ENCODE assay signal across 10 cellular contexts in the genomic region with DNA sequence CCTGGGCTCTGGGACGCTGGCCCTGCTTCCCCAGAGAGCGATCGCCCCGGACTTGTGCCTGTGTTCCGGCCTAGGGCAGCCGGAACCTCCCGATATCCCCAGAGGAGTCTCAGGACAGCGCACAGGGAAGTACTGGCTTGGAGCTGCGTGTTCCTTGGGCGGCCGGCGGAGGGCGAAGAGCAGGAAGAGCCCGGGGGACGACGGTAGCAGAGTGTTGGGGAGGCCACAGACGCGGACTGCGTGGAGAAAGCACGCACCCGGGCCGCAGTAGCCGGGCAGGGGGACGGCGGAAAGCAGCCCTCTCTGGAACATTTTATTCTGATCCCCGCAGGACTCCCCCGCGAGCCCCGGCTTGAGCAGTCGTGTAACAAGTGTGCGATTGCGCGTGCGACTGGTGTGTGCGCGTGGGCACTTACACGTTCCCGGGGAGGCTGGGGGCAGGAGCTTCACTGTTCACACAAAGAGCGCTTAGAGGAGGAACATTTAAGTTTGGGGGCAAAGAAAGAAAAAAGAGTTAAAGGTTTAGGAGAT. TPM values are rescaled to one million over a fixed set of nuclear protein-coding genes. Genes with fewer than 3 reads are reported as not detected.
DNase-seq lines count a peak whose midpoint lies in the region; ATAC-seq and TF ChIP-seq lines count a peak whose summit lies in the region.
"Had no signal": no experiment of that assay in that cellular context is flagged by ENCODE, and none has a peak within 500 bp of the region (broad histone marks: within the 10 kb centered on the region; RNA-seq: fewer than 3 reads in every experiment).

No MANE protein-coding gene starts in this region.

- H3K4me3 ChIP-seq in effector memory CD4-positive, alpha-beta T cell (ENCODE audit: insufficient read depth, low read depth, low read length, poor library complexity, severe bottlenecking): peak overlapping the region; percentile 39
- H3K4me3 ChIP-seq in mucosa of descending colon (no peak overlapping the region), uterus (peak overlapping the region in 1 of 2 donors; percentile 15)

- no peak for TF ChIP-seq POLR2A in uterus (IDR thresholded peaks at IDR 0.05)

- H3K27me3 ChIP-seq in effector memory CD4-positive, alpha-beta T cell (replicated peaks; ENCODE audit: control insufficient read depth, insufficient read depth, low read length, poor library complexity, severe bottlenecking): peaks cover 68% of the 10 kb centered on the region
- peaks cover 8 to 24% of the 10 kb centered on the region in 2 donors for H3K27me3 ChIP-seq in uterus

- peaks cover 36% of the 10 kb centered on the region for H3K4me1 ChIP-seq in effector memory CD4-positive, alpha-beta T cell (ENCODE audit: control insufficient read depth, insufficient read depth, low read length, poor library complexity, severe bottlenecking)
- H3K4me1 ChIP-seq in mucosa of descending colon (ENCODE audit: low read depth) (peaks cover 29% of the 10 kb centered on the region), uterus (peaks cover 0 to 19% of the 10 kb centered on the region in 2 donors)

- peak; percentile 69 for ATAC-seq in mucosa of descending colon
- ATAC-seq in HG02938 (IDR thresholded peaks at IDR 0.05; ENCODE audit: unreplicated experiment): no peak
- ATAC-seq in HG03196 (IDR thresholded peaks at IDR 0.05; ENCODE audit: unreplicated experiment): no peak

- H3K36me3 ChIP-seq in effector memory CD4-positive, alpha-beta T cell (ENCODE audit: control insufficient read depth, insufficient read depth, low read length): no peaks in the 10 kb centered on the region
- H3K36me3 ChIP-seq in mucosa of descending colon (ENCODE audit: low read depth) (no peaks in the 10 kb centered on the region), uterus (no peaks in the 10 kb centered on the region)

- H3K27ac ChIP-seq in effector memory CD4-positive, alpha-beta T cell (ENCODE audit: insufficient read depth, low read length, poor library complexity, severe bottlenecking): no peak overlapping the region
- no peak overlapping the region for H3K27ac ChIP-seq in uterus
- H3K27ac ChIP-seq: KMS-11 had no signal

- intact Hi-C loops in mucosa of descending colon (cut with DNase I, micrococcal nuclease): no loop called here
- intact Hi-C loops in uterus (cut with DNase I; ENCODE audit: low total_unique reads): loop anchor here (2.0 to 5.0 kb wide), 2 partner anchors 226 to 311 kb away; no protein-coding TSS in a partner anchor

- TF ChIP-seq CTCF in mucosa of descending colon (IDR thresholded peaks at IDR 0.05): no peak
- TF ChIP-seq CTCF in uterus (IDR thresholded peaks at IDR 0.05): peak in 3 of 4 experiments; percentile 19 to 37 (median 24)

- no peaks in the 10 kb centered on the region for H3K9me3 ChIP-seq in effector memory CD4-positive, alpha-beta T cell (ENCODE audit: control insufficient read depth, low read length)
- H3K9me3 ChIP-seq in mucosa of descending colon (no peaks in the 10 kb centered on the region), uterus (no peaks in the 10 kb centered on the region)

- DNase-seq in EH (ENCODE audit: low read depth): peak; percentile 65
- DNase-seq in NOMO-1 treated with DMSO at 0.1 percent for 48 hours (lab: John Stamatoyannopoulos, UW; ENCODE audit: unreplicated experiment): peak; percentile 41
- no peak for DNase-seq in effector memory CD4-positive, alpha-beta T cell
- DNase-seq in mucosa of descending colon: peak in 2 of 3 donors; percentile 47 to 60
- DNase-seq in uterus: peak in 1 of 2 donors; percentile 40
- DNase-seq in NCI-H1105 treated with DMSO at 0.1 percent for 48 hours (lab: John Stamatoyannopoulos, UW): no peak

RNA-seq across cellular contexts. Expression of a gene that starts 36.1 kb away (rescaled TPM):
- total RNA-seq in mucosa of descending colon: under 1 TPM in 1 of 3 donors, not detected in 2; 0.25 TPM
- total RNA-seq in uterus: not detected
- total RNA-seq: liver had no signal

Comparison
In these comparisons a context has a peak if more than half of its experiments do, and no peak if none do; other contexts are left out.
1. DNase-seq: peak in EH (single experiment), NOMO-1 treated with DMSO at 0.1 percent for 48 hours (single experiment) and mucosa of descending colon (2 of 3); none in effector memory CD4-positive, alpha-beta T cell (0 of 3) and NCI-H1105 treated with DMSO at 0.1 percent for 48 hours (single experiment).